In the genomic region with DNA sequence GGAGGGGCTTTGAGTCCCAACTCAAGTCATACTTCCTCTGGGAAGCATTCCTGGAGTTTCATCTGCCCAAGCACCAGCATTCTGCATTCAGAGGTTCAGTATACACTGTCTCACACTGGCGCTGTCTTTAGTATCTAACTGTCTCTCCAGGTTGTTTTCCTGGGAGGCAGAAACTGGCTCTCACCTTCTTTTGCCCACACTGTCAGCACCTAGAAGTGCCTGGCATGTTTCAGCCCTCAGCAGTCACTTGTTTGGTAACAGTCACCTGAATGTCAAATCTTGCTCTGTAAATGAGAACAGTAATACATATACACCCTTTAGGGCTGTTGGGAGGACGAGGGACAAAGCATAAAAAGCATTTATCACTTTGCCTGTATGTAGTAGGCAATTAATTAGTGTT, we compare ENCODE assay signal across 17 cellular contexts.
DNase-seq lines count a peak whose midpoint lies in the region; ATAC-seq and TF ChIP-seq lines count a peak whose summit lies in the region.
"Had no signal": no experiment of that assay in that cellular context is flagged by ENCODE, and none has a peak within 500 bp of the region (broad histone marks: within the 10 kb centered on the region; RNA-seq: fewer than 3 reads in every experiment).

No MANE protein-coding gene starts in this region.

- H3K9me3 ChIP-seq in left ventricle myocardium inferior (replicated peaks) (no peaks in the 10 kb centered on the region), heart right ventricle (no peaks in the 10 kb centered on the region)
- H3K9me3 ChIP-seq: BLaER1 treated with 17β-estradiol and CSF1 and Interleukin-3, amounts not matched to agents 10 nM and 100 nM; Caco-2 had no signal

- intact Hi-C loops in Right ventricle myocardium superior (cut with DNase I) (no loop called here), left ventricle myocardium inferior (cut with micrococcal nuclease) (loop anchor here (10.0 kb wide), 1 partner anchor 408 kb away; no protein-coding TSS in a partner anchor), heart right ventricle (cut with DNase I) (loop anchor here in 4 of 10 donors (10.0 kb wide), 2 partner anchors 408 to 898 kb away; no protein-coding TSS in a partner anchor), cardiac septum (cut with DNase I) (loop anchor here (10.0 kb wide), 1 partner anchor 408 kb away; no protein-coding TSS in a partner anchor)

- no peak overlapping the region for H3K27ac ChIP-seq in left ventricle myocardium inferior (replicated peaks)
- H3K27ac ChIP-seq in heart right ventricle: no peak overlapping the region
- H3K27ac ChIP-seq: 22Rv1; A549; BLaER1 treated with 17β-estradiol and CSF1 and Interleukin-3, amounts not matched to agents 10 nM and 100 nM; C4-2B had no signal

- ATAC-seq in Right ventricle myocardium superior (ENCODE audit: poor library complexity) (peak; percentile 90), heart right ventricle (peak in 7 of 8 donors; percentile 22 to 82 (median 54))
- ATAC-seq: A549; CD8-positive, alpha-beta T cell had no signal

- DNase-seq in NCI-H345 (lab: John Stamatoyannopoulos, UW) (peak; percentile 26), NCI-H345 treated with DMSO at 0.1 percent for 48 hours (lab: John Stamatoyannopoulos, UW; ENCODE audit: unreplicated experiment) (no peak), Right ventricle myocardium superior (no peak), left ventricle myocardium inferior (no peak), heart right ventricle (no peak), cardiac septum (ENCODE audit: low spot score) (no peak)
- DNase-seq: AML-193; Caco-2; Calu3; CD4-positive, alpha-beta T cell; CD8-positive, alpha-beta T cell; DMS79 treated with DMSO at 0.1 percent for 48 hours; GF-D8 had no signal

- H3K4me3 ChIP-seq in left ventricle myocardium inferior (no peak overlapping the region), heart right ventricle (no peak overlapping the region)
- H3K4me3 ChIP-seq: A549; BLaER1 treated with 17β-estradiol and CSF1 and Interleukin-3, amounts not matched to agents 10 nM and 100 nM had no signal

- peaks cover 10% of the 10 kb centered on the region for H3K27me3 ChIP-seq in left ventricle myocardium inferior (ENCODE audit: low read depth)
- H3K27me3 ChIP-seq in heart right ventricle: peaks cover 0 to 20% (median 4%) of the 10 kb centered on the region in 7 donors
- H3K27me3 ChIP-seq: BLaER1 treated with 17β-estradiol and CSF1 and Interleukin-3, amounts not matched to agents 10 nM and 100 nM had no signal

- TF ChIP-seq CTCF in left ventricle myocardium inferior (IDR thresholded peaks at IDR 0.05; ENCODE audit: borderline replicate concordance): no peak
- no peak for TF ChIP-seq CTCF in heart right ventricle (IDR thresholded peaks at IDR 0.05)

- H3K4me1 ChIP-seq in left ventricle myocardium inferior: peaks cover 18% of the 10 kb centered on the region
- peaks cover 0 to 8% (median 0%) of the 10 kb centered on the region in 9 donors for H3K4me1 ChIP-seq in heart right ventricle
- H3K4me1 ChIP-seq: A549, Caco-2 had no signal

- 26 to 32% methylated on average over 2 of the region's 2 CpGs for WGBS in heart right ventricle, 2 donors

- H3K36me3 ChIP-seq in left ventricle myocardium inferior (no peaks in the 10 kb centered on the region), heart right ventricle (no peaks in the 10 kb centered on the region)
- H3K36me3 ChIP-seq: BLaER1 treated with 17β-estradiol and CSF1 and Interleukin-3, amounts not matched to agents 10 nM and 100 nM had no signal
